In genomic region chr14:35695647-35696046, GRCh38 we compare ENCODE assay signal across 23 cellular contexts.
"Had no signal": no experiment of that assay in that cellular context is flagged by ENCODE, and none has a peak within 500 bp of the region (broad histone marks: within the 10 kb centered on the region; RNA-seq: fewer than 3 reads in every experiment).

No MANE protein-coding gene starts in this region.

- H2AFZ ChIP-seq: parathyroid adenoma had no signal

- DNase-seq: activated B cell treated with CpG ODN at 0.5 μM for 24 hours; activated CD4-positive, alpha-beta T cell treated with anti-CD3 and anti-CD28 coated beads, Interleukin-2, amount 50 U/mL, for 1 hour; activated CD8-positive, alpha-beta memory T cell treated with anti-CD3 and anti-CD28 coated beads, Interleukin-2, amount 10 ng/mL, durations not matched to agents 7 days and 5 days; activated CD8-positive, alpha-beta T cell treated with anti-CD3 and anti-CD28 coated beads, Interleukin-2, amount 10 ng/mL, durations not matched to agents 7 days and 5 days; activated naive CD8-positive, alpha-beta T cell treated with anti-CD3 and anti-CD28 coated beads, Interleukin-2, amount 50 U/mL, for 24 hours; activated T-cell treated with anti-CD3 and anti-CD28 coated beads, Interleukin-2, amount 50 U/mL, for 48 hours; body of pancreas; endodermal cell; gastrocnemius medialis; glutamatergic neuron; islet precursor cell; left cardiac atrium; mammary epithelial cell; naive thymus-derived CD4-positive, alpha-beta T cell; psoas muscle; sigmoid colon; small intestine; stimulated activated CD4-positive, alpha-beta T cell treated with anti-CD3 and anti-CD28 coated beads, Interleukin-4, amount 100 ng/mL, for 24 hours; T-cell; uterus had no signal

- H3K27ac ChIP-seq: body of pancreas, esophagus muscularis mucosa, gastrocnemius medialis, parathyroid adenoma, psoas muscle, sigmoid colon, uterus had no signal

- H3K27me3 ChIP-seq: body of pancreas, esophagus muscularis mucosa, gastrocnemius medialis, sigmoid colon, uterus had no signal

- H3K36me3 ChIP-seq: esophagus muscularis mucosa, gastrocnemius medialis, sigmoid colon, uterus had no signal

- H3K4me1 ChIP-seq: body of pancreas, esophagus muscularis mucosa, gastrocnemius medialis, psoas muscle, sigmoid colon, uterus had no signal

- H3K79me2 ChIP-seq: parathyroid adenoma had no signal

- ATAC-seq: activated CD8-positive, alpha-beta memory T cell treated with anti-CD3 and anti-CD28 coated beads, Interleukin-2, amount 10 ng/mL, durations not matched to agents 7 days and 5 days; activated CD8-positive, alpha-beta T cell treated with anti-CD3 and anti-CD28 coated beads, Interleukin-2, amount 10 ng/mL, durations not matched to agents 7 days and 5 days; activated naive CD8-positive, alpha-beta T cell treated with anti-CD3 and anti-CD28 coated beads, Interleukin-2, amount 50 U/mL, for 24 hours; body of pancreas; gastrocnemius medialis; naive thymus-derived CD4-positive, alpha-beta T cell; psoas muscle; stimulated activated effector memory CD8-positive, alpha-beta T cell treated with anti-CD3 and anti-CD28 coated beads, Interleukin-12 subunit alpha, Interleukin-12 subunit beta, amount 100 ng/mL, for 72 hours; T-cell had no signal

- H3K4me3 ChIP-seq: body of pancreas, esophagus muscularis mucosa, gastrocnemius medialis, psoas muscle, sigmoid colon, uterus had no signal

- H3K9me3 ChIP-seq: body of pancreas, esophagus muscularis mucosa, gastrocnemius medialis, psoas muscle, sigmoid colon, uterus had no signal

- H3K9ac ChIP-seq: parathyroid adenoma had no signal
